ENCODE assay signal across 18 cellular contexts in the genomic region with DNA sequence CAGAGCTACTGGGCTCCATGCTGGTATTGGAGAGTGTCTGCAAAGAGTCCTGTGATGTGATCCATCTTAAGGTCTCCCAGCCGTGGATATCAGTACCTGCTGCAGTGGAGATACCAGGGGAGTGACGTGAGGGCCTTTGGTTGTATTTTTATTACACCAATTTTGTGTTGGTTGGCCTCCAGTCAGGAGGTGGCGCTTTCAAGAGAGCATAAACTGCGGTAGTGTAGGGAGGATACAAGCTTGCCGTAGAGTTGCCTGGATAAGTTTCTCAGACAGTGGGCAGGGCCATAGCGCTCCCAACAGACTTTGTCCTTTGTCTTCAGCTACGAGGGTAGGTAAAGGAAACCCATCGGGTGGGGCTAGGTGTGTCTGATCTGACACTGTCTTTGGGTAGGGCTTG.
DNase-seq lines count a peak whose midpoint lies in the region; ATAC-seq, FAIRE-seq and TF ChIP-seq lines count a peak whose summit lies in the region.
"Had no signal": no experiment of that assay in that cellular context is flagged by ENCODE, and none has a peak within 500 bp of the region (broad histone marks: within the 10 kb centered on the region; RNA-seq: fewer than 3 reads in every experiment).

No MANE protein-coding gene starts in this region.

- no peak for TF ChIP-seq POLR2A in GM12892 (IDR thresholded peaks at IDR 0.05; ENCODE audit: low read depth, low read length)

- no peak overlapping the region for H4K8ac ChIP-seq in neuronal stem cell (ENCODE audit: low read depth, low read length)

- H3K36me3 ChIP-seq in GM23338 (ENCODE audit: insufficient read depth) = no peaks in the 10 kb centered on the region
- no peaks in the 10 kb centered on the region for H3K36me3 ChIP-seq in neuronal stem cell (replicated peaks in 1 of 2; ENCODE audit: control insufficient read depth in 2 of 2, insufficient read depth in 2 of 2, low read length in 2 of 2)
- H3K36me3 ChIP-seq: BLaER1 treated with 17β-estradiol and CSF1 and Interleukin-3, amounts not matched to agents 10 nM and 100 nM had no signal

- no peaks in the 10 kb centered on the region for H3K4me1 Mint-ChIP-seq in GM23338
- H3K4me1 Mint-ChIP-seq: CD4-positive, CD25-positive, alpha-beta regulatory T cell; IgD-negative memory B cell had no signal

- no peak overlapping the region for H2BK15ac ChIP-seq in neuronal stem cell (ENCODE audit: low read length)

- H3K18ac ChIP-seq in neuronal stem cell (ENCODE audit: low read length) = no peak overlapping the region

- H3K27me3 Mint-ChIP-seq in GM23338 (ENCODE audit: insufficient read depth, low read depth, poor library complexity) = no peaks in the 10 kb centered on the region
- H3K27me3 Mint-ChIP-seq: CD4-positive, CD25-positive, alpha-beta regulatory T cell had no signal

- H3K27ac Mint-ChIP-seq in GM23338 = no peak overlapping the region
- H3K27ac Mint-ChIP-seq: CD4-positive, CD25-positive, alpha-beta regulatory T cell; IgD-negative memory B cell had no signal

- FAIRE-seq in GM12892 (lab: Jason Lieb, UNC) = no peak
- FAIRE-seq: GM12891, GM19239 had no signal

- H3K23ac ChIP-seq in neuronal stem cell (ENCODE audit: low read depth, low read length, poor library complexity) = no peak overlapping the region

- no peak overlapping the region for H3K4ac ChIP-seq in neuronal stem cell (ENCODE audit: low read length)

- no CpG with 5 or more reads among the region's 8 CpGs for WGBS in neuronal stem cell (ENCODE audit: extremely low coverage in 2 of 2, insufficient read length in 2 of 2, insufficient replicate concordance in 1 of 2), 2 donors

- no peak overlapping the region for H4K91ac ChIP-seq in neuronal stem cell (ENCODE audit: low read depth, low read length, poor library complexity)

- no peak overlapping the region for H3K4me3 ChIP-seq in GM23338
- no peak overlapping the region for H3K4me3 ChIP-seq in neuronal stem cell (ENCODE audit: low read length in 2 of 2)
- H3K4me3 ChIP-seq: BLaER1 treated with 17β-estradiol and CSF1 and Interleukin-3, amounts not matched to agents 10 nM and 100 nM had no signal

- no peak overlapping the region for H3K4me3 Mint-ChIP-seq in GM23338
- H3K4me3 Mint-ChIP-seq: CD4-positive, CD25-positive, alpha-beta regulatory T cell had no signal

- H3K9me3 ChIP-seq in neuronal stem cell (replicated peaks in 1 of 2; ENCODE audit: control insufficient read depth in 2 of 2, insufficient read depth in 1 of 2, low read depth in 1 of 2, low read length in 2 of 2) = no peaks in the 10 kb centered on the region

- H4K20me1 ChIP-seq in GM23338 (replicated peaks; ENCODE audit: insufficient read depth) = no peaks in the 10 kb centered on the region
- H4K20me1 ChIP-seq: BLaER1 treated with 17β-estradiol and CSF1 and Interleukin-3, amounts not matched to agents 10 nM and 100 nM had no signal

- peaks cover 21% of the 10 kb centered on the region for H3K9me3 Mint-ChIP-seq in GM23338

- H2AK5ac ChIP-seq in neuronal stem cell (ENCODE audit: low read depth, low read length) = no peak overlapping the region

- no peak overlapping the region for H2BK12ac ChIP-seq in neuronal stem cell (ENCODE audit: low read length)

- no peak overlapping the region for H3K9ac ChIP-seq in neuronal stem cell (ENCODE audit: low read depth, low read length, poor library complexity)
- H3K9ac ChIP-seq: BLaER1 treated with 17β-estradiol and CSF1 and Interleukin-3, amounts not matched to agents 10 nM and 100 nM had no signal

- no peak overlapping the region for H3K4me2 ChIP-seq in GM23338
- no peak overlapping the region for H3K4me2 ChIP-seq in neuronal stem cell (ENCODE audit: insufficient read depth, low read length, poor library complexity, severe bottlenecking)
- H3K4me2 ChIP-seq: BLaER1 treated with 17β-estradiol and CSF1 and Interleukin-3, amounts not matched to agents 10 nM and 100 nM had no signal

- in situ Hi-C loops in SK-MEL-5 (cut with HindIII; ENCODE audit: low pct_unique_long_range_greater_than_20kb, low sequenced_read_pairs) = no loop called here

- DNase-seq in GM23338 (ENCODE audit: low spot score) (no peak), HT-29 (ENCODE audit: low spot score) (peak; percentile 2), SK-MEL-5 (ENCODE audit: low read depth, low spot score) (peak; percentile 9), neuronal stem cell (ENCODE audit: low spot score) (no peak), GM12892 (ENCODE audit: insufficient read length) (no peak)
- DNase-seq: ACHN; Calu3; CD4-positive, CD25-positive, alpha-beta regulatory T cell; DMS 273 treated with DMSO at 0.1 percent for 48 hours; H7; KG1 had no signal

- H3K27ac ChIP-seq in GM23338 (ENCODE audit: low read depth) = no peak overlapping the region
- H3K27ac ChIP-seq in neuronal stem cell (replicated peaks; ENCODE audit: low read length) = no peak overlapping the region
- H3K27ac ChIP-seq: BLaER1 treated with 17β-estradiol and CSF1 and Interleukin-3, amounts not matched to agents 10 nM and 100 nM; HL-60 had no signal

- H2BK5ac ChIP-seq in neuronal stem cell (ENCODE audit: low read length) = no peak overlapping the region

- 0 out of 2 replicates have a peak overlapping the region, but pooled peaks have one; percentile 23 for H2AFZ ChIP-seq in GM23338
- H2AFZ ChIP-seq in neuronal stem cell (ENCODE audit: low read length) = peak overlapping the region; percentile 40

- H3K36me3 Mint-ChIP-seq in GM23338 (ENCODE audit: low read depth) = peaks cover 7% of the 10 kb centered on the region; the same call in 2 of the 3 replicates
- H3K36me3 Mint-ChIP-seq: CD4-positive, CD25-positive, alpha-beta regulatory T cell had no signal

- H3K4me1 ChIP-seq in GM23338 (ENCODE audit: insufficient read depth) = no peaks in the 10 kb centered on the region
- H3K4me1 ChIP-seq in neuronal stem cell (ENCODE audit: control insufficient read depth in 2 of 2, insufficient read depth in 1 of 2, low read depth in 1 of 2, low read length in 2 of 2) = no peaks in the 10 kb centered on the region
- H3K4me1 ChIP-seq: BLaER1 treated with 17β-estradiol and CSF1 and Interleukin-3, amounts not matched to agents 10 nM and 100 nM had no signal

- H2BK120ac ChIP-seq in neuronal stem cell (ENCODE audit: low read depth, low read length) = no peak overlapping the region

- no peaks in the 10 kb centered on the region for H3K79me1 ChIP-seq in neuronal stem cell (ENCODE audit: low read depth, low read length)

- ATAC-seq in GM23338 = no peak
- no peak for ATAC-seq in HG02623 (IDR thresholded peaks at IDR 0.05; ENCODE audit: unreplicated experiment)
- ATAC-seq in GM18907 (IDR thresholded peaks at IDR 0.05; ENCODE audit: unreplicated experiment) = no peak

- peak overlapping the region; percentile 63 for H3K14ac ChIP-seq in neuronal stem cell (ENCODE audit: low read length)

- H3F3A ChIP-seq in GM23338 (replicated peaks; ENCODE audit: low read depth) = no peaks in the 10 kb centered on the region

- H3K27me3 ChIP-seq in GM23338 (ENCODE audit: insufficient read depth) (no peaks in the 10 kb centered on the region), neuronal stem cell (ENCODE audit: control insufficient read depth in 3 of 3, insufficient read depth in 3 of 3, low read depth in 1 of 3, low read length in 3 of 3) (no peaks in the 10 kb centered on the region)
- H3K27me3 ChIP-seq: BLaER1 treated with 17β-estradiol and CSF1 and Interleukin-3, amounts not matched to agents 10 nM and 100 nM had no signal

- no peaks in the 10 kb centered on the region for H3K9me2 ChIP-seq in GM23338 (ENCODE audit: insufficient read depth)

- no peaks in the 10 kb centered on the region for H3K79me2 ChIP-seq in GM23338 (replicated peaks; ENCODE audit: insufficient read depth)

- TF ChIP-seq CTCF in GM23338 (conservative IDR thresholded peaks at IDR 0.05; ENCODE audit: low read depth in 2 of 2) = peak in 1 of 2 experiments; percentile 17; a peak in 1 of 4 replicates

TF ChIP-seq in GM23338, 12 proteins besides CTCF, POLR2A, EP300 and RAD21 (continues in another document):
- TF ChIP-seq POLR2AphosphoS5 (IDR thresholded peaks at IDR 0.05; ENCODE audit: low read depth) = no peak

Comparison
In these comparisons a context has a peak if more than half of its experiments do, and no peak if none do; other contexts are left out.
1. DNase-seq: peak in HT-29 (single experiment) and SK-MEL-5 (single experiment); none in GM23338 (single experiment), neuronal stem cell (single experiment) and GM12892 (single experiment).